Comparison of ENCODE assay signal across 25 cellular contexts in the genomic region with DNA sequence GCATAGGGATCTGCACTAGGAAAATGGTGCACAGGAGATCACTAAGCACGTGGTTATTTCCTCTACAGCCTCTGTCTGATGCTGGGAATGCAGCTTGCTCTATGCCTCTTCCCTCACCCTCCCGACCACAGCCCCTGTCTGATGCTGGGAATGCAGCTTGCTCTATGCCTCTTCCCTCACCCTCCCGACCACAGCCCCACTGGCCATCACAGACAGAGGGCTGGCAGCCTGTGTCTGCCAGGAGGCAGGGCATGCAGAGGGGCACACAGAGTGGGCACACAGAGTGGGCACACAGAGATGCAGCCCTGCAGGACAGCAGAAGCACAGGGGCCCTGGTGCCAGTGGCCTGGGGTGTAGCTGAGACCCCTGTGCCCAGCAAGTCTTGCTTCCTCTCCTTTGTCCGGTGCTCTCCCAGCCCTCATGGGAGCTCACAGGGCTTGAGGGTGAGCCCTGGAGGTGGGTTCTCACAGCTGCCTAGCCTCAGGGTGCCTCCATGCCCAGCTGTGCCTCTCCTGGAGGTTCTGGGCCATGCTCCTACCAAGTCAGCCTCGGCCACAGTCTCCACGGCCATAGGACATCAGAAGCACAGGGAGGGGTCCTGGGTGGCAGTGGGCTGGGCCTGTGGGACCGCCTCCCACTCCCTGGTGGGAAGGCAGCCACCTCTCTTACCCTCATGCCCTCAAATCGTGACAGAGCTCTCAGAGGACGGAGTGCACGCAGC.
"Had no signal": no experiment of that assay in that cellular context is flagged by ENCODE, and none has a peak within 500 bp of the region (broad histone marks: within the 10 kb centered on the region; RNA-seq: fewer than 3 reads in every experiment).

No MANE protein-coding gene starts in this region.

- H3K4me1 ChIP-seq: thyroid gland had no signal

- H3K36me3 Mint-ChIP-seq: activated naive CD4-positive, alpha-beta T cell treated with anti-CD3 and anti-CD28 coated beads, Interleukin-2, amount 50 U/mL, for 72 hours; brain; immature natural killer cell; memory B cell; naive B cell; T-cell had no signal

- H3K27ac Mint-ChIP-seq: activated naive CD4-positive, alpha-beta T cell treated with anti-CD3 and anti-CD28 coated beads, Interleukin-2, amount 50 U/mL, for 72 hours; activated T-cell treated with anti-CD3 and anti-CD28 coated beads, Interleukin-2, amount 50 U/mL, for 72 hours; brain; immature natural killer cell; memory B cell; naive B cell; stimulated activated naive CD8-positive, alpha-beta T cell treated with anti-CD3 and anti-CD28 coated beads, Interleukin-15, Interleukin-2, amounts not matched to agents 100 ng/mL and 50 ng/mL, for 24 hours; T-cell; T-helper 2 cell treated with Interferon-gamma antibody and Interleukin-4, amounts not matched to agents 5 μg/mL and 100 μg/mL, for 36 hours had no signal

- H3K9me3 ChIP-seq: thyroid gland had no signal

- H3K27ac ChIP-seq: hepatocyte, thyroid gland, VCaP had no signal

- ATAC-seq: activated naive CD4-positive, alpha-beta T cell treated with anti-CD3 and anti-CD28 coated beads, Interleukin-2, amount 50 U/mL, for 72 hours; activated T-cell treated with anti-CD3 and anti-CD28 coated beads, Interleukin-2, amount 50 U/mL, for 72 hours; esophagus mucosa; left ventricle myocardium superior; SK-N-SH treated with all-trans-retinoic acid at 6 μM for 48 hours; T-cell had no signal

- DNase-seq: activated CD4-positive, alpha-beta T cell treated with anti-CD3 and anti-CD28 coated beads for 1 hour; activated CD8-positive, alpha-beta memory T cell treated with anti-CD3 and anti-CD28 coated beads, Interleukin-2, amount 50 U/mL, for 48 hours; activated gamma-delta T cell; activated T-cell treated with anti-CD3 and anti-CD28 coated beads, Interleukin-2, amount 50 U/mL, for 72 hours; caudate nucleus; effector memory CD4-positive, alpha-beta T cell; glutamatergic neuron; immature natural killer cell; left ventricle myocardium superior; naive B cell; occipital lobe; stimulated activated CD4-positive, alpha-beta T cell treated with anti-CD3 and anti-CD28 coated beads, Interleukin-12 subunit alpha, Interleukin-12 subunit beta, amount 100 ng/mL, for 4 hours; stimulated activated CD4-positive, alpha-beta T cell treated with anti-CD3 and anti-CD28 coated beads, Interleukin-4, amount 100 ng/mL, for 4 hours; substantia nigra; T-cell; thyroid gland had no signal

- H3K27me3 ChIP-seq: hepatocyte, thyroid gland had no signal

- H3K27me3 Mint-ChIP-seq: stimulated activated naive CD8-positive, alpha-beta T cell treated with anti-CD3 and anti-CD28 coated beads, Interleukin-15, Interleukin-2, amounts not matched to agents 100 ng/mL and 50 ng/mL, for 24 hours had no signal

- H3K36me3 ChIP-seq: thyroid gland had no signal

- H3K4me1 Mint-ChIP-seq: brain, immature natural killer cell, memory B cell, naive B cell, T-cell had no signal

- H3K4me3 Mint-ChIP-seq: activated T-cell treated with anti-CD3 and anti-CD28 coated beads, Interleukin-2, amount 50 U/mL, for 72 hours; brain; immature natural killer cell; memory B cell; naive B cell; stimulated activated naive CD8-positive, alpha-beta T cell treated with anti-CD3 and anti-CD28 coated beads, Interleukin-15, Interleukin-2, amounts not matched to agents 100 ng/mL and 50 ng/mL, for 24 hours; T-cell; T-helper 2 cell treated with Interferon-gamma antibody and Interleukin-4, amounts not matched to agents 5 μg/mL and 100 μg/mL, for 36 hours had no signal

- H3K4me3 ChIP-seq: hepatocyte, thyroid gland had no signal

- H3K9me3 Mint-ChIP-seq: activated naive CD4-positive, alpha-beta T cell treated with anti-CD3 and anti-CD28 coated beads, Interleukin-2, amount 50 U/mL, for 72 hours; activated T-cell treated with anti-CD3 and anti-CD28 coated beads, Interleukin-2, amount 50 U/mL, for 72 hours; immature natural killer cell; memory B cell; stimulated activated naive CD8-positive, alpha-beta T cell treated with anti-CD3 and anti-CD28 coated beads, Interleukin-15, Interleukin-2, amounts not matched to agents 100 ng/mL and 50 ng/mL, for 24 hours; T-cell; T-helper 2 cell treated with Interferon-gamma antibody and Interleukin-4, amounts not matched to agents 5 μg/mL and 100 μg/mL, for 36 hours had no signal
